In genomic region chrX:12973561-12974216, GRCh38 we compare ENCODE assay signal across 8 cellular contexts. TPM values are rescaled to one million over a fixed set of nuclear protein-coding genes. Genes with fewer than 3 reads are reported as not detected.
DNase-seq lines count a peak whose midpoint lies in the region; ATAC-seq and TF ChIP-seq lines count a peak whose summit lies in the region.

No MANE protein-coding gene starts in this region.

- H3K27me3 Mint-ChIP-seq in stimulated activated memory B cell treated with anti-CD40 and anti-IgM and Interleukin-4, amounts not matched to agents 10 μg/mL and 1 μg/mL and 100 μg/mL, for 72 hours = no peaks in the 10 kb centered on the region

- no peaks in the 10 kb centered on the region for H3K9me3 Mint-ChIP-seq in stimulated activated memory B cell treated with anti-CD40 and anti-IgM and Interleukin-4, amounts not matched to agents 10 μg/mL and 1 μg/mL and 100 μg/mL, for 72 hours

- H3K36me3 ChIP-seq in KOPT-K1 (ENCODE audit: insufficient read depth, low read length) = peaks cover 30% of the 10 kb centered on the region
- H3K36me3 ChIP-seq in left ventricle myocardium inferior = peaks cover 8% of the 10 kb centered on the region

- peak; percentile 66 for ATAC-seq in stimulated activated memory B cell treated with anti-CD40 and anti-IgM and Interleukin-4, amounts not matched to agents 10 μg/mL and 1 μg/mL and 100 μg/mL, for 72 hours

- H3K27ac ChIP-seq in AG04450 (ENCODE audit: low read depth, low read length) (no peak overlapping the region), KOPT-K1 (ENCODE audit: low read depth, low read length, poor library complexity, severe bottlenecking) (peak overlapping the region; percentile 100), left ventricle myocardium inferior (replicated peaks) (peak overlapping the region; percentile 94)

- H3K27ac Mint-ChIP-seq in stimulated activated memory B cell treated with anti-CD40 and anti-IgM and Interleukin-4, amounts not matched to agents 10 μg/mL and 1 μg/mL and 100 μg/mL, for 72 hours = peak overlapping the region; percentile 98

- H3K36me3 Mint-ChIP-seq in stimulated activated memory B cell treated with anti-CD40 and anti-IgM and Interleukin-4, amounts not matched to agents 10 μg/mL and 1 μg/mL and 100 μg/mL, for 72 hours = peaks cover 28% of the 10 kb centered on the region

- H3K4me1 ChIP-seq in left ventricle myocardium inferior = peaks cover 12% of the 10 kb centered on the region

- H3K4me3 Mint-ChIP-seq in stimulated activated memory B cell treated with anti-CD40 and anti-IgM and Interleukin-4, amounts not matched to agents 10 μg/mL and 1 μg/mL and 100 μg/mL, for 72 hours = peak overlapping the region; percentile 99

- intact Hi-C loops in left ventricle myocardium inferior (cut with micrococcal nuclease) = loop anchor here (10.0 kb wide), 1 partner anchor 511 kb away; no protein-coding TSS in a partner anchor

- no peak for DNase-seq in AG04450 (ENCODE audit: low read depth, low spot score)
- peak; percentile 53 for DNase-seq in activated CD8-positive, alpha-beta memory T cell treated with anti-CD3 and anti-CD28 coated beads, Interleukin-2, amount 50 U/mL, for 4 hours
- DNase-seq in left ventricle myocardium inferior = peak; percentile 19
- no peak for DNase-seq in GM10266 (ENCODE audit: extremely low spot score)
- no peak for DNase-seq in midbrain (lab: John Stamatoyannopoulos, UW)
- DNase-seq in NCI-H510A treated with DMSO at 0.1 percent for 48 hours (lab: John Stamatoyannopoulos, UW) = no peak

- TF ChIP-seq CTCF in AG04450 (IDR thresholded peaks at IDR 0.05; ENCODE audit: low read depth, low read length) (no peak), left ventricle myocardium inferior (IDR thresholded peaks at IDR 0.05; ENCODE audit: borderline replicate concordance) (no peak), GM10266 (IDR thresholded peaks at IDR 0.05; ENCODE audit: control insufficient read depth, insufficient read depth, low read depth, missing control alignments) (no peak)

- H3K4me3 ChIP-seq in AG04450 (ENCODE audit: low read depth, low read length) (peak overlapping the region; percentile 81), left ventricle myocardium inferior (peak overlapping the region; percentile 80)

- POLR2A ChIA-PET in AG04450 (lab: Yijun Ruan, JAX) = interaction anchor here (2.8 to 3.1 kb wide), 2 partner anchors 17 to 24 kb away, joined by 19 to 20 read pairs; no protein-coding TSS in a partner anchor

- H3K9me3 ChIP-seq in AG04450 (ENCODE audit: control insufficient read depth, insufficient read depth, low read length) (no peaks in the 10 kb centered on the region; the same call in 1 of the 2 replicates), KOPT-K1 (ENCODE audit: insufficient read depth, low read length, poor library complexity, severe bottlenecking) (no peaks in the 10 kb centered on the region), left ventricle myocardium inferior (replicated peaks) (no peaks in the 10 kb centered on the region)

- peaks cover 46% of the 10 kb centered on the region for H3K4me1 Mint-ChIP-seq in stimulated activated memory B cell treated with anti-CD40 and anti-IgM and Interleukin-4, amounts not matched to agents 10 μg/mL and 1 μg/mL and 100 μg/mL, for 72 hours

- CTCF ChIA-PET in AG04450 (lab: Charles Lee) = interaction anchor here (2.7 kb wide), 1 partner anchor 27 kb away, joined by 10 read pairs; no protein-coding TSS in a partner anchor

- H3K27me3 ChIP-seq in AG04450 (ENCODE audit: control insufficient read depth, insufficient read depth, low read length) (no peaks in the 10 kb centered on the region), left ventricle myocardium inferior (ENCODE audit: low read depth) (no peaks in the 10 kb centered on the region)

RNA-seq across cellular contexts. Expression of gene TMSB4X, which starts 1.2 kb away (rescaled TPM):
- polyA plus RNA-seq in AG04450 (2011; rRNA removed) = 6,551 and 6,856 TPM in 2 replicates
- 2,637 and 2,670 TPM in 2 replicates for polyA minus RNA-seq in AG04450 (2011; rRNA and poly(A)+ RNA removed)
- 955 TPM for total RNA-seq in left ventricle myocardium inferior

Comparison
In these comparisons a context has a peak if more than half of its experiments do, and no peak if none do; other contexts are left out.
1. DNase-seq: peak in activated CD8-positive, alpha-beta memory T cell treated with anti-CD3 and anti-CD28 coated beads, Interleukin-2, amount 50 U/mL, for 4 hours (single experiment) and left ventricle myocardium inferior (single experiment); none in AG04450 (single experiment), GM10266 (single experiment), midbrain (single experiment) and NCI-H510A treated with DMSO at 0.1 percent for 48 hours (single experiment).